In genomic region chr4:173440888-173441287, GRCh38 we compare ENCODE assay signal across 17 cellular contexts. TPM values are rescaled to one million over a fixed set of nuclear protein-coding genes. Genes with fewer than 3 reads are reported as not detected.
DNase-seq lines count a peak whose midpoint lies in the region; ATAC-seq lines count a peak whose summit lies in the region.
"Had no signal": no experiment of that assay in that cellular context is flagged by ENCODE, and none has a peak within 500 bp of the region (broad histone marks: within the 10 kb centered on the region; RNA-seq: fewer than 3 reads in every experiment).

No MANE protein-coding gene starts in this region.

- peaks cover 6% of the 10 kb centered on the region for H3K36me3 Mint-ChIP-seq in activated CD4-positive, alpha-beta T cell treated with anti-CD3 and anti-CD28 coated beads, Interleukin-2, amount 10 ng/mL, durations not matched to agents 7 days and 5 days (ENCODE audit: low read depth)
- no peaks in the 10 kb centered on the region for H3K36me3 Mint-ChIP-seq in activated naive CD4-positive, alpha-beta T cell treated with anti-CD3 and anti-CD28 coated beads, Interleukin-2, amount 50 U/mL, for 72 hours
- no peaks in the 10 kb centered on the region for H3K36me3 Mint-ChIP-seq in activated naive CD4-positive, alpha-beta T cell treated with anti-CD3 and anti-CD28 coated beads for 36 hours (ENCODE audit: low read depth)
- no peaks in the 10 kb centered on the region for H3K36me3 Mint-ChIP-seq in activated T-helper 17 cell treated with anti-CD3 and anti-CD28 coated beads, Interleukin-2, amount 50 U/mL, for 72 hours (ENCODE audit: low read depth)

- peak; percentile 64 to 96 for ATAC-seq in activated naive CD4-positive, alpha-beta T cell treated with anti-CD3 and anti-CD28 coated beads, Interleukin-2, amount 50 U/mL, for 72 hours
- ATAC-seq in activated T-helper 17 cell treated with anti-CD3 and anti-CD28 coated beads, Interleukin-2, amount 50 U/mL, for 72 hours (replicated peaks): peak; percentile 90
- ATAC-seq: HepG2 had no signal

- H3K4me1 Mint-ChIP-seq in activated CD4-positive, alpha-beta T cell treated with anti-CD3 and anti-CD28 coated beads, Interleukin-2, amount 10 ng/mL, durations not matched to agents 7 days and 5 days: peaks cover 30% of the 10 kb centered on the region
- peaks cover 14% of the 10 kb centered on the region for H3K4me1 Mint-ChIP-seq in activated naive CD4-positive, alpha-beta T cell treated with anti-CD3 and anti-CD28 coated beads for 36 hours (ENCODE audit: low read depth)
- H3K4me1 Mint-ChIP-seq in activated T-helper 17 cell treated with anti-CD3 and anti-CD28 coated beads, Interleukin-2, amount 50 U/mL, for 72 hours: no peaks in the 10 kb centered on the region
- H3K4me1 Mint-ChIP-seq: CD8-positive, alpha-beta memory T cell had no signal

- no peak overlapping the region for H3K4me3 Mint-ChIP-seq in activated CD4-positive, alpha-beta T cell treated with anti-CD3 and anti-CD28 coated beads, Interleukin-2, amount 10 ng/mL, durations not matched to agents 7 days and 5 days
- no peak overlapping the region for H3K4me3 Mint-ChIP-seq in activated naive CD4-positive, alpha-beta T cell treated with anti-CD3 and anti-CD28 coated beads for 36 hours
- H3K4me3 Mint-ChIP-seq in activated T-helper 17 cell treated with anti-CD3 and anti-CD28 coated beads, Interleukin-2, amount 50 U/mL, for 72 hours: peak overlapping the region; percentile 14
- H3K4me3 Mint-ChIP-seq: CD4-positive, CD25-positive, alpha-beta regulatory T cell; CD8-positive, alpha-beta memory T cell had no signal

- H3K9me3 Mint-ChIP-seq in activated CD4-positive, alpha-beta T cell treated with anti-CD3 and anti-CD28 coated beads, Interleukin-2, amount 10 ng/mL, durations not matched to agents 7 days and 5 days: peaks cover 6% of the 10 kb centered on the region
- H3K9me3 Mint-ChIP-seq in activated naive CD4-positive, alpha-beta T cell treated with anti-CD3 and anti-CD28 coated beads, Interleukin-2, amount 50 U/mL, for 72 hours: peaks cover 0 to 3% of the 10 kb centered on the region in 2 donors
- H3K9me3 Mint-ChIP-seq in activated naive CD4-positive, alpha-beta T cell treated with anti-CD3 and anti-CD28 coated beads for 36 hours: no peaks in the 10 kb centered on the region
- H3K9me3 Mint-ChIP-seq in activated T-helper 17 cell treated with anti-CD3 and anti-CD28 coated beads, Interleukin-2, amount 50 U/mL, for 72 hours: no peaks in the 10 kb centered on the region
- H3K9me3 Mint-ChIP-seq: CD8-positive, alpha-beta memory T cell had no signal

- intact Hi-C loops in activated naive CD4-positive, alpha-beta T cell treated with anti-CD3 and anti-CD28 coated beads for 36 hours (cut with micrococcal nuclease): no loop called here

- CTCF ChIA-PET in activated CD4-positive, alpha-beta T cell treated with anti-CD3 and anti-CD28 coated beads, Interleukin-2, amount 10 ng/mL, durations not matched to agents 7 days and 5 days (lab: Charles Lee): interaction anchor here (1.0 kb wide), 1 partner anchor 21 kb away, joined by 3 read pairs; no protein-coding TSS in a partner anchor
- CTCF ChIA-PET in activated naive CD4-positive, alpha-beta T cell treated with anti-CD3 and anti-CD28 coated beads for 36 hours (lab: Charles Lee): no interaction called here

- H3K27me3 Mint-ChIP-seq in activated CD4-positive, alpha-beta T cell treated with anti-CD3 and anti-CD28 coated beads, Interleukin-2, amount 10 ng/mL, durations not matched to agents 7 days and 5 days: peaks cover 5% of the 10 kb centered on the region
- H3K27me3 Mint-ChIP-seq in activated naive CD4-positive, alpha-beta T cell treated with anti-CD3 and anti-CD28 coated beads for 36 hours (ENCODE audit: low read depth): no peaks in the 10 kb centered on the region
- H3K27me3 Mint-ChIP-seq in activated T-helper 17 cell treated with anti-CD3 and anti-CD28 coated beads, Interleukin-2, amount 50 U/mL, for 72 hours: no peaks in the 10 kb centered on the region
- H3K27me3 Mint-ChIP-seq: CD4-positive, CD25-positive, alpha-beta regulatory T cell; CD8-positive, alpha-beta memory T cell had no signal

- POLR2A ChIA-PET in activated CD4-positive, alpha-beta T cell treated with anti-CD3 and anti-CD28 coated beads, Interleukin-2, amount 10 ng/mL, durations not matched to agents 7 days and 5 days (lab: Charles Lee): no interaction called here

- DNase-seq in activated CD4-positive, alpha-beta T cell treated with anti-CD3 and anti-CD28 coated beads, Interleukin-2, amount 10 ng/mL, durations not matched to agents 7 days and 5 days: peak; percentile 35
- no peak for DNase-seq in activated CD4-positive, alpha-beta T cell treated with anti-CD3 and anti-CD28 coated beads, Interleukin-2, amount 50 U/mL, for 48 hours
- no peak for DNase-seq in activated naive CD4-positive, alpha-beta T cell treated with anti-CD3 and anti-CD28 coated beads, Interleukin-2, amount 50 U/mL, for 72 hours (ENCODE audit: low spot score in 2 of 2)
- no peak for DNase-seq in activated naive CD4-positive, alpha-beta T cell treated with anti-CD3 and anti-CD28 coated beads for 36 hours
- no peak for DNase-seq in SHP77 treated with DMSO at 0.1 percent for 48 hours (lab: John Stamatoyannopoulos, UW)
- DNase-seq: ACHN; BE2C; C1 segment of cervical spinal cord; CD8-positive, alpha-beta memory T cell; COR-L47; DMS 273 treated with DMSO at 0.1 percent for 48 hours; DMS53; GM23248 had no signal

- peak overlapping the region; percentile 54 for H3K27ac Mint-ChIP-seq in activated CD4-positive, alpha-beta T cell treated with anti-CD3 and anti-CD28 coated beads, Interleukin-2, amount 10 ng/mL, durations not matched to agents 7 days and 5 days
- H3K27ac Mint-ChIP-seq in activated naive CD4-positive, alpha-beta T cell treated with anti-CD3 and anti-CD28 coated beads, Interleukin-2, amount 50 U/mL, for 72 hours: no peak overlapping the region
- no peak overlapping the region for H3K27ac Mint-ChIP-seq in activated naive CD4-positive, alpha-beta T cell treated with anti-CD3 and anti-CD28 coated beads for 36 hours
- peak overlapping the region; percentile 44 for H3K27ac Mint-ChIP-seq in activated T-helper 17 cell treated with anti-CD3 and anti-CD28 coated beads, Interleukin-2, amount 50 U/mL, for 72 hours
- H3K27ac Mint-ChIP-seq: CD4-positive, CD25-positive, alpha-beta regulatory T cell had no signal

RNA-seq across cellular contexts. Expression of gene SCRG1, which starts 42.0 kb away (rescaled TPM):
- not detected for total RNA-seq in activated CD4-positive, alpha-beta T cell treated with anti-CD3 and anti-CD28 coated beads, Interleukin-2, amount 10 ng/mL, durations not matched to agents 7 days and 5 days
- total RNA-seq in activated naive CD4-positive, alpha-beta T cell treated with anti-CD3 and anti-CD28 coated beads, Interleukin-2, amount 50 U/mL, for 72 hours: not detected
- not detected for total RNA-seq in activated naive CD4-positive, alpha-beta T cell treated with anti-CD3 and anti-CD28 coated beads for 36 hours
- not detected for total RNA-seq in activated T-helper 17 cell treated with anti-CD3 and anti-CD28 coated beads, Interleukin-2, amount 50 U/mL, for 72 hours
- total RNA-seq: CD4-positive, CD25-positive, alpha-beta regulatory T cell; CD8-positive, alpha-beta memory T cell; H4; HepG2 had no signal

Comparison
In these comparisons a context has a peak if more than half of its experiments do, and no peak if none do; other contexts are left out.
1. H3K27ac Mint-ChIP-seq: peak in activated CD4-positive, alpha-beta T cell treated with anti-CD3 and anti-CD28 coated beads, Interleukin-2, amount 10 ng/mL, durations not matched to agents 7 days and 5 days (single experiment) and activated T-helper 17 cell treated with anti-CD3 and anti-CD28 coated beads, Interleukin-2, amount 50 U/mL, for 72 hours (single experiment); none in activated naive CD4-positive, alpha-beta T cell treated with anti-CD3 and anti-CD28 coated beads, Interleukin-2, amount 50 U/mL, for 72 hours (0 of 2) and activated naive CD4-positive, alpha-beta T cell treated with anti-CD3 and anti-CD28 coated beads for 36 hours (single experiment).